Comparison of ENCODE assay signal across 13 cellular contexts in genomic region chr20:49635171-49635570, GRCh38.
DNase-seq lines count a peak whose midpoint lies in the region; ATAC-seq and TF ChIP-seq lines count a peak whose summit lies in the region.
"Had no signal": no experiment of that assay in that cellular context is flagged by ENCODE, and none has a peak within 500 bp of the region (broad histone marks: within the 10 kb centered on the region; RNA-seq: fewer than 3 reads in every experiment).

No MANE protein-coding gene starts in this region.

- H3K4me3 ChIP-seq in cardiac muscle cell (no peak overlapping the region), neutrophil (ENCODE audit: low read depth in 1 of 2, low read length in 1 of 2) (no peak overlapping the region)
- H3K4me3 ChIP-seq: thoracic aorta had no signal

- DNase-seq in Ammon's horn (ENCODE audit: low spot score) (peak; percentile 53), NCI-H2227 (lab: John Stamatoyannopoulos, UW; ENCODE audit: unreplicated experiment) (peak; percentile 51), cardiac muscle cell (ENCODE audit: low read depth in 1 of 2, low spot score in 1 of 2) (peak in 1 of 2 donors; percentile 18), NCI-H69 (lab: John Stamatoyannopoulos, UW) (no peak), type B pancreatic cell (ENCODE audit: extremely low spot score, unreplicated experiment) (no peak)
- no peak for DNase-seq in activated CD8-positive, alpha-beta T cell treated with anti-CD3 and anti-CD28 coated beads, Interleukin-2, amount 10 ng/mL, durations not matched to agents 7 days and 5 days
- DNase-seq in stimulated activated naive CD8-positive, alpha-beta T cell treated with anti-CD3 and anti-CD28 coated beads, Interleukin-15, amount 100 ng/mL, for 72 hours: no peak
- DNase-seq: activated T-cell treated with anti-CD3 and anti-CD28 coated beads for 4 hours; amniotic stem cell; naive thymus-derived CD4-positive, alpha-beta T cell; NCI-H187 treated with DMSO at 0.1 percent for 48 hours had no signal

- CTCF ChIA-PET in activated CD8-positive, alpha-beta T cell treated with anti-CD3 and anti-CD28 coated beads, Interleukin-2, amount 10 ng/mL, durations not matched to agents 7 days and 5 days (lab: Charles Lee): interaction anchor here (0.6 kb wide), 1 partner anchor 31 kb away, joined by 3 read pairs; no protein-coding TSS in a partner anchor

- H3K27me3 Mint-ChIP-seq in activated CD8-positive, alpha-beta T cell treated with anti-CD3 and anti-CD28 coated beads, Interleukin-2, amount 10 ng/mL, durations not matched to agents 7 days and 5 days (ENCODE audit: low read depth): no peaks in the 10 kb centered on the region
- no peaks in the 10 kb centered on the region for H3K27me3 Mint-ChIP-seq in stimulated activated naive CD8-positive, alpha-beta T cell treated with anti-CD3 and anti-CD28 coated beads, Interleukin-15, amount 100 ng/mL, for 72 hours
- no peaks in the 10 kb centered on the region for H3K27me3 Mint-ChIP-seq in type B pancreatic cell
- H3K27me3 Mint-ChIP-seq: naive thymus-derived CD4-positive, alpha-beta T cell had no signal

- no peak overlapping the region for H3K27ac Mint-ChIP-seq in activated CD8-positive, alpha-beta T cell treated with anti-CD3 and anti-CD28 coated beads, Interleukin-2, amount 10 ng/mL, durations not matched to agents 7 days and 5 days
- H3K27ac Mint-ChIP-seq in stimulated activated naive CD8-positive, alpha-beta T cell treated with anti-CD3 and anti-CD28 coated beads, Interleukin-15, amount 100 ng/mL, for 72 hours: no peak overlapping the region
- H3K27ac Mint-ChIP-seq in type B pancreatic cell: no peak overlapping the region

- H3K36me3 ChIP-seq in cardiac muscle cell (peaks cover 27% of the 10 kb centered on the region), neutrophil (peaks cover 83% of the 10 kb centered on the region)

- H3K36me3 Mint-ChIP-seq in activated CD8-positive, alpha-beta T cell treated with anti-CD3 and anti-CD28 coated beads, Interleukin-2, amount 10 ng/mL, durations not matched to agents 7 days and 5 days (ENCODE audit: low read depth): peaks cover 30% of the 10 kb centered on the region
- peaks cover 48% of the 10 kb centered on the region for H3K36me3 Mint-ChIP-seq in type B pancreatic cell

- POLR2A ChIA-PET in activated CD8-positive, alpha-beta T cell treated with anti-CD3 and anti-CD28 coated beads, Interleukin-2, amount 10 ng/mL, durations not matched to agents 7 days and 5 days (lab: Charles Lee): no interaction called here

- no peaks in the 10 kb centered on the region for H3K9me3 Mint-ChIP-seq in activated CD8-positive, alpha-beta T cell treated with anti-CD3 and anti-CD28 coated beads, Interleukin-2, amount 10 ng/mL, durations not matched to agents 7 days and 5 days (ENCODE audit: insufficient read depth)
- no peaks in the 10 kb centered on the region for H3K9me3 Mint-ChIP-seq in stimulated activated naive CD8-positive, alpha-beta T cell treated with anti-CD3 and anti-CD28 coated beads, Interleukin-15, amount 100 ng/mL, for 72 hours
- H3K9me3 Mint-ChIP-seq in type B pancreatic cell: no peaks in the 10 kb centered on the region
- H3K9me3 Mint-ChIP-seq: naive thymus-derived CD4-positive, alpha-beta T cell had no signal

- H3K4me1 ChIP-seq in cardiac muscle cell (ENCODE audit: low read depth) (no peaks in the 10 kb centered on the region), neutrophil (ENCODE audit: control insufficient read depth in 1 of 2, insufficient read depth in 1 of 2, low read depth in 1 of 2, low read length in 1 of 2) (peaks cover 12 to 34% of the 10 kb centered on the region in 2 experiments)

- H3K4me1 Mint-ChIP-seq in activated CD8-positive, alpha-beta T cell treated with anti-CD3 and anti-CD28 coated beads, Interleukin-2, amount 10 ng/mL, durations not matched to agents 7 days and 5 days (ENCODE audit: low read depth): peaks cover 3% of the 10 kb centered on the region
- H3K4me1 Mint-ChIP-seq in stimulated activated naive CD8-positive, alpha-beta T cell treated with anti-CD3 and anti-CD28 coated beads, Interleukin-15, amount 100 ng/mL, for 72 hours: peaks cover 8% of the 10 kb centered on the region
- H3K4me1 Mint-ChIP-seq in type B pancreatic cell (ENCODE audit: unreplicated experiment): peaks cover 9% of the 10 kb centered on the region

- H3K27ac ChIP-seq in cardiac muscle cell (peak overlapping the region; percentile 19), neutrophil (peak overlapping the region; percentile 74)
- H3K27ac ChIP-seq: thoracic aorta had no signal

- no peak overlapping the region for H3K4me3 Mint-ChIP-seq in activated CD8-positive, alpha-beta T cell treated with anti-CD3 and anti-CD28 coated beads, Interleukin-2, amount 10 ng/mL, durations not matched to agents 7 days and 5 days
- H3K4me3 Mint-ChIP-seq in stimulated activated naive CD8-positive, alpha-beta T cell treated with anti-CD3 and anti-CD28 coated beads, Interleukin-15, amount 100 ng/mL, for 72 hours: no peak overlapping the region
- H3K4me3 Mint-ChIP-seq in type B pancreatic cell: no peak overlapping the region
- H3K4me3 Mint-ChIP-seq: naive thymus-derived CD4-positive, alpha-beta T cell had no signal

- TF ChIP-seq CTCF in cardiac muscle cell (IDR thresholded peaks at IDR 0.05; ENCODE audit: low read depth, low read length) (no peak), neutrophil (IDR thresholded peaks at IDR 0.05) (no peak), type B pancreatic cell (conservative IDR thresholded peaks at IDR 0.05) (no peak)

- ATAC-seq in activated CD8-positive, alpha-beta T cell treated with anti-CD3 and anti-CD28 coated beads, Interleukin-2, amount 10 ng/mL, durations not matched to agents 7 days and 5 days: no peak
- ATAC-seq in stimulated activated naive CD8-positive, alpha-beta T cell treated with anti-CD3 and anti-CD28 coated beads, Interleukin-15, amount 100 ng/mL, for 72 hours: no peak
- ATAC-seq: naive thymus-derived CD4-positive, alpha-beta T cell had no signal

- no peaks in the 10 kb centered on the region for H3K9me3 ChIP-seq in cardiac muscle cell (ENCODE audit: low read depth)
- no peaks in the 10 kb centered on the region for H3K9me3 ChIP-seq in neutrophil
- H3K9me3 ChIP-seq: thoracic aorta had no signal

- H3K27me3 ChIP-seq in cardiac muscle cell: no peaks in the 10 kb centered on the region
- H3K27me3 ChIP-seq in neutrophil: no peaks in the 10 kb centered on the region

Comparison
In these comparisons a context has a peak if more than half of its experiments do, and no peak if none do; other contexts are left out.
1. DNase-seq: peak in Ammon's horn (single experiment) and NCI-H2227 (single experiment); none in activated CD8-positive, alpha-beta T cell treated with anti-CD3 and anti-CD28 coated beads, Interleukin-2, amount 10 ng/mL, durations not matched to agents 7 days and 5 days (single experiment), stimulated activated naive CD8-positive, alpha-beta T cell treated with anti-CD3 and anti-CD28 coated beads, Interleukin-15, amount 100 ng/mL, for 72 hours (0 of 2), NCI-H69 (single experiment) and type B pancreatic cell (single experiment).